ENCODE assay signal across 8 cellular contexts in the genomic region with DNA sequence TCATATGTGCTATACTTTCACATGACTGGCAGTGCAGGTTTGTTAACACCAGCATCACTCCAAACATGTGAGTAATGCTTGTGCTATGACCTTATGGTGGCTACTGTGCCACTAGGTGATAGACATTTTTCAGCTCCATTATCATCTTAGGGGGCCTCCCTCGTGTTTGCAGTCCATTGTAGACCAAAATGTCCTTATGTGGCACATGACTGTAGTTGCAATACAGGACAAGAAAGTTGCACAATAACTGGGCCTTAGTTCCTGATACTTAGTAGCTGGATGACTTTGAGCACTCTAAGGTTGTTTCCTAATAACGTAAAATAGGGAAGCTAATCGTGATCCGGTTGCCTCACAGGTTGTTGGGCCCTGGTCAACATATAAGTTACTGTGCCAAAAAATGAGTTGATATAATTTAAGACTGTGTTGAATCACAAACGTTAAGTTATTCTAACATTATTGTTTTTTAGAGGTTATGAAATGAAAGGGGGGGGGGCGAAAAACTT. TPM values are rescaled to one million over a fixed set of nuclear protein-coding genes. Genes with fewer than 3 reads are reported as not detected.
DNase-seq lines count a peak whose midpoint lies in the region; ATAC-seq, FAIRE-seq and TF ChIP-seq lines count a peak whose summit lies in the region.

No MANE protein-coding gene starts in this region.

- H3K27ac ChIP-seq in BLaER1 (no peak overlapping the region), hepatocyte (peak overlapping the region; percentile 96), small intestine (ENCODE audit: low read depth in 1 of 2, low read length in 1 of 2) (peak overlapping the region in 1 of 2 donors; percentile 92)

- H3K4me1 Mint-ChIP-seq in activated naive CD8-positive, alpha-beta T cell treated with anti-CD3 and anti-CD28 coated beads, Interleukin-2, amount 10 ng/mL, durations not matched to agents 7 days and 5 days: peaks cover 31% of the 10 kb centered on the region

- no peaks in the 10 kb centered on the region for H3K9me3 Mint-ChIP-seq in activated naive CD8-positive, alpha-beta T cell treated with anti-CD3 and anti-CD28 coated beads, Interleukin-2, amount 10 ng/mL, durations not matched to agents 7 days and 5 days

- peaks cover 8% of the 10 kb centered on the region for H3K36me3 Mint-ChIP-seq in activated naive CD8-positive, alpha-beta T cell treated with anti-CD3 and anti-CD28 coated beads, Interleukin-2, amount 10 ng/mL, durations not matched to agents 7 days and 5 days

- H3K4me3 ChIP-seq in BLaER1 (peak overlapping the region; percentile 95; the same call in 1 of the 2 replicates), Loucy (ENCODE audit: low read length, poor library complexity, severe bottlenecking) (peak overlapping the region; percentile 79), hepatocyte (no peak overlapping the region), small intestine (ENCODE audit: low read depth in 1 of 2, low read length in 2 of 2) (no peak overlapping the region)

- DNase-seq in activated naive CD8-positive, alpha-beta T cell treated with anti-CD3 and anti-CD28 coated beads, Interleukin-2, amount 10 ng/mL, durations not matched to agents 7 days and 5 days: no peak
- peak; percentile 85 for DNase-seq in hepatocyte (ENCODE audit: low spot score)
- peak; percentile 51 for DNase-seq in small intestine
- DNase-seq in activated CD8-positive, alpha-beta memory T cell treated with anti-CD3 and anti-CD28 coated beads for 24 hours: no peak

- H3K4me3 Mint-ChIP-seq in activated naive CD8-positive, alpha-beta T cell treated with anti-CD3 and anti-CD28 coated beads, Interleukin-2, amount 10 ng/mL, durations not matched to agents 7 days and 5 days: peak overlapping the region; percentile 100

- H3K9me3 ChIP-seq in BLaER1: no peaks in the 10 kb centered on the region
- no peaks in the 10 kb centered on the region for H3K9me3 ChIP-seq in Loucy (ENCODE audit: insufficient read depth, low read depth, low read length)
- H3K9me3 ChIP-seq in hepatocyte (ENCODE audit: low read depth): no peaks in the 10 kb centered on the region
- no peaks in the 10 kb centered on the region for H3K9me3 ChIP-seq in small intestine (ENCODE audit: control insufficient read depth, low read depth)

- H3K9ac ChIP-seq in BLaER1 (no peak overlapping the region), Loucy (ENCODE audit: low read depth, low read length, poor library complexity, severe bottlenecking) (peak overlapping the region; percentile 83)

- no peaks in the 10 kb centered on the region for H3F3A ChIP-seq in Loucy (ENCODE audit: low read depth)

- H3K4me1 ChIP-seq in BLaER1 (peaks cover 32% of the 10 kb centered on the region), Loucy (ENCODE audit: insufficient read depth, low read length, poor library complexity, severe bottlenecking) (peaks cover 33% of the 10 kb centered on the region), hepatocyte (ENCODE audit: insufficient read depth) (peaks cover 24% of the 10 kb centered on the region), small intestine (ENCODE audit: control insufficient read depth in 2 of 2, insufficient read depth in 1 of 2, low read depth in 1 of 2, low read length in 1 of 2) (peaks cover 7 to 9% of the 10 kb centered on the region in 2 donors)

- 26% methylated on average over 6 of the region's 6 CpGs for WGBS in hepatocyte (ENCODE audit: low lambda C conversion rate, missing lambda C conversion rate)
- WGBS in small intestine, 3 donors: 5 to 13% (median 12%) methylated on average over 6 of the region's 6 CpGs

- H3K79me2 ChIP-seq in Loucy (ENCODE audit: insufficient read depth, low read length) (peaks cover 39% of the 10 kb centered on the region), hepatocyte (peaks cover 43% of the 10 kb centered on the region)

- H3K27me3 Mint-ChIP-seq in activated naive CD8-positive, alpha-beta T cell treated with anti-CD3 and anti-CD28 coated beads, Interleukin-2, amount 10 ng/mL, durations not matched to agents 7 days and 5 days: peaks cover 10% of the 10 kb centered on the region

- H3K27ac Mint-ChIP-seq in activated naive CD8-positive, alpha-beta T cell treated with anti-CD3 and anti-CD28 coated beads, Interleukin-2, amount 10 ng/mL, durations not matched to agents 7 days and 5 days: peak overlapping the region; percentile 76

- peak overlapping the region; percentile 99 for H2AFZ ChIP-seq in Loucy (ENCODE audit: low read length)
- H2AFZ ChIP-seq in hepatocyte: peak overlapping the region; percentile 36

- H3K9me2 ChIP-seq in Loucy (replicated peaks; ENCODE audit: low read depth, low read length) (no peaks in the 10 kb centered on the region), hepatocyte (replicated peaks; ENCODE audit: insufficient read depth) (no peaks in the 10 kb centered on the region)

- POLR2A ChIA-PET in activated naive CD8-positive, alpha-beta T cell treated with anti-CD3 and anti-CD28 coated beads, Interleukin-2, amount 10 ng/mL, durations not matched to agents 7 days and 5 days (lab: Charles Lee): interaction anchor here (1.2 kb wide), 1 partner anchor 10 kb away, joined by 3 read pairs; no protein-coding TSS in a partner anchor

- no peak for TF ChIP-seq CTCF in Loucy (conservative IDR thresholded peaks at IDR 0.05; ENCODE audit: low read length)
- TF ChIP-seq CTCF in hepatocyte (IDR thresholded peaks at IDR 0.05; ENCODE audit: poor library complexity): no peak

- H4K20me1 ChIP-seq in BLaER1 (peaks cover 33% of the 10 kb centered on the region), Loucy (ENCODE audit: insufficient read depth, low read length, poor library complexity, severe bottlenecking) (peaks cover 15% of the 10 kb centered on the region), hepatocyte (ENCODE audit: insufficient read depth, poor library complexity, severe bottlenecking) (peaks cover 8% of the 10 kb centered on the region)

- H3K4me2 ChIP-seq in BLaER1 (0 out of 2 replicates have a peak overlapping the region, but pooled peaks have one; percentile 26), Loucy (ENCODE audit: low read depth, low read length, poor library complexity, severe bottlenecking) (peak overlapping the region; percentile 33), hepatocyte (peak overlapping the region; percentile 89)

- H3K36me3 ChIP-seq in BLaER1: 0 out of 2 replicates have a peak, but pooled peaks cover 8% of the 10 kb centered on the region
- H3K36me3 ChIP-seq in Loucy (ENCODE audit: insufficient read depth, low read length): no peaks in the 10 kb centered on the region
- H3K36me3 ChIP-seq in hepatocyte (replicated peaks; ENCODE audit: insufficient read depth, low read depth): no peaks in the 10 kb centered on the region
- H3K36me3 ChIP-seq in small intestine (ENCODE audit: control insufficient read depth in 2 of 2, insufficient read depth in 2 of 2, low read length in 2 of 2): no peaks in the 10 kb centered on the region

- H3K27me3 ChIP-seq in BLaER1 (no peaks in the 10 kb centered on the region), Loucy (ENCODE audit: insufficient read depth, low read length, poor library complexity, severe bottlenecking) (no peaks in the 10 kb centered on the region), hepatocyte (no peaks in the 10 kb centered on the region), small intestine (ENCODE audit: control insufficient read depth in 2 of 2, insufficient read depth in 2 of 2, low read length in 2 of 2) (no peaks in the 10 kb centered on the region)

- FAIRE-seq in small intestine (lab: Jason Lieb, UNC): no peak

- no peak for ATAC-seq in activated naive CD8-positive, alpha-beta T cell treated with anti-CD3 and anti-CD28 coated beads, Interleukin-2, amount 10 ng/mL, durations not matched to agents 7 days and 5 days (ENCODE audit: low read depth)
- no peak for ATAC-seq in GM19455 (IDR thresholded peaks at IDR 0.05; ENCODE audit: unreplicated experiment)
- ATAC-seq in GM19397 (IDR thresholded peaks at IDR 0.05; ENCODE audit: unreplicated experiment): no peak

RNA-seq across cellular contexts. Expression of gene SNX27, which starts 0.5 kb away (rescaled TPM):
- 10 to 100 TPM; 24.8 to 26.6 TPM for total RNA-seq in activated naive CD8-positive, alpha-beta T cell treated with anti-CD3 and anti-CD28 coated beads, Interleukin-2, amount 10 ng/mL, durations not matched to agents 7 days and 5 days
- total RNA-seq in hepatocyte: 35.1 and 38.7 TPM in 2 replicates
- polyA plus RNA-seq in hepatocyte: 18.2 and 24.0 TPM in 2 replicates
- polyA plus RNA-seq in small intestine: 1 to 10 TPM; 4.3 to 9.5 (median 4.5) TPM

Comparison
In these comparisons a context has a peak if more than half of its experiments do, and no peak if none do; other contexts are left out.
1. H3K4me2 ChIP-seq: peak in every context shown above with its lines; median percentile 89 in hepatocyte; 33 in Loucy; 26 in BLaER1.
2. H3K4me3 ChIP-seq: peak in BLaER1 (single experiment) and Loucy (single experiment); none in hepatocyte (single experiment) and small intestine (0 of 2).
3. DNase-seq: peak in hepatocyte (single experiment) and small intestine (single experiment); none in activated naive CD8-positive, alpha-beta T cell treated with anti-CD3 and anti-CD28 coated beads, Interleukin-2, amount 10 ng/mL, durations not matched to agents 7 days and 5 days (single experiment) and activated CD8-positive, alpha-beta memory T cell treated with anti-CD3 and anti-CD28 coated beads for 24 hours (single experiment).